ENCODE assay signal across 30 cellular contexts in genomic region chr6:90644492-90644891, GRCh38.
"Had no signal": no experiment of that assay in that cellular context is flagged by ENCODE, and none has a peak within 500 bp of the region (broad histone marks: within the 10 kb centered on the region; RNA-seq: fewer than 3 reads in every experiment).

No MANE protein-coding gene starts in this region.

- H3K9me3 ChIP-seq: esophagus squamous epithelium, heart left ventricle had no signal

- H3K4me1 ChIP-seq: esophagus squamous epithelium, heart left ventricle had no signal

- H3K27ac Mint-ChIP-seq: activated B cell treated with CpG ODN at 0.5 μM for 24 hours; activated CD8-positive, alpha-beta T cell treated with anti-CD3 and anti-CD28 coated beads for 36 hours; activated naive CD8-positive, alpha-beta T cell; activated T-helper 17 cell treated with anti-CD3 and anti-CD28 coated beads, Interleukin-2, amount 50 U/mL, for 72 hours; T-helper 17 cell; T-helper 2 cell treated with Interferon-gamma antibody and Interleukin-4, amounts not matched to agents 5 μg/mL and 100 μg/mL, for 36 hours had no signal

- ATAC-seq: activated CD4-positive, CD25-positive, alpha-beta regulatory T cell treated with anti-CD3 and anti-CD28 coated beads, Interleukin-2, amount 50 U/mL, for 24 hours; activated CD8-positive, alpha-beta T cell treated with anti-CD3 and anti-CD28 coated beads for 36 hours; activated T-cell treated with anti-CD3 and anti-CD28 coated beads, Interleukin-2, amount 50 U/mL, for 4 hours; activated T-helper 17 cell treated with anti-CD3 and anti-CD28 coated beads, Interleukin-2, amount 50 U/mL, for 72 hours; heart left ventricle; T-helper 17 cell had no signal

- H3K4me3 ChIP-seq: esophagus squamous epithelium, heart left ventricle had no signal

- H3K27me3 ChIP-seq: brain microvascular endothelial cell, esophagus squamous epithelium, heart left ventricle had no signal

- DNase-seq: activated B cell treated with CpG ODN at 0.5 μM for 24 hours; activated CD4-positive, alpha-beta T cell treated with anti-CD3 and anti-CD28 coated beads for 48 hours; activated CD4-positive, alpha-beta T cell treated with anti-CD3 and anti-CD28 coated beads, Interleukin-2, amount 50 U/mL, for 1 hour; activated CD4-positive, alpha-beta T cell treated with anti-CD3 and anti-CD28 coated beads, Interleukin-2, amount 50 U/mL, for 48 hours; activated CD8-positive, alpha-beta memory T cell treated with anti-CD3 and anti-CD28 coated beads for 24 hours; activated CD8-positive, alpha-beta T cell treated with anti-CD3 and anti-CD28 coated beads for 36 hours; activated effector memory CD4-positive, alpha-beta T cell treated with Interleukin-2 at 50 U/mL for 16 hours; activated gamma-delta T cell treated with Interleukin-2 at 50 U/mL for 16 hours; activated naive CD4-positive, alpha-beta T cell treated with anti-CD3 and anti-CD28 coated beads, Interleukin-2, amount 50 U/mL, for 16 hours; activated naive CD4-positive, alpha-beta T cell treated with Interleukin-2 at 50 U/mL for 16 hours; activated T-cell treated with anti-CD3 and anti-CD28 coated beads, Interleukin-2, amount 50 U/mL, for 4 hours; amniotic stem cell; anterior cingulate cortex; brain microvascular endothelial cell; cortex of kidney; dermis blood vessel endothelial cell; effector CD8-positive, alpha-beta T cell; esophagus squamous epithelium; glutamatergic neuron; heart left ventricle; T-helper 1 cell; T-helper 17 cell; T1000; WERI-Rb-1 had no signal

- H3K9me3 Mint-ChIP-seq: activated B cell treated with CpG ODN at 0.5 μM for 24 hours; activated CD8-positive, alpha-beta T cell treated with anti-CD3 and anti-CD28 coated beads for 36 hours; activated T-cell treated with anti-CD3 and anti-CD28 coated beads, Interleukin-2, amount 50 U/mL, for 4 hours; activated T-helper 17 cell treated with anti-CD3 and anti-CD28 coated beads, Interleukin-2, amount 50 U/mL, for 72 hours; central memory CD8-positive, alpha-beta T cell; T-helper 2 cell treated with Interferon-gamma antibody and Interleukin-4, amounts not matched to agents 5 μg/mL and 100 μg/mL, for 36 hours had no signal

- H3K36me3 ChIP-seq: brain microvascular endothelial cell, esophagus squamous epithelium, heart left ventricle, WERI-Rb-1 had no signal

- H3K4me1 Mint-ChIP-seq: activated B cell treated with CpG ODN at 0.5 μM for 24 hours; activated T-helper 17 cell treated with anti-CD3 and anti-CD28 coated beads, Interleukin-2, amount 50 U/mL, for 72 hours; central memory CD8-positive, alpha-beta T cell; T-helper 17 cell had no signal

- H3K4me3 Mint-ChIP-seq: activated B cell treated with CpG ODN at 0.5 μM for 24 hours; activated CD8-positive, alpha-beta T cell treated with anti-CD3 and anti-CD28 coated beads for 36 hours; activated naive CD8-positive, alpha-beta T cell; activated T-cell treated with anti-CD3 and anti-CD28 coated beads, Interleukin-2, amount 50 U/mL, for 4 hours; activated T-helper 17 cell treated with anti-CD3 and anti-CD28 coated beads, Interleukin-2, amount 50 U/mL, for 72 hours; central memory CD8-positive, alpha-beta T cell; T-helper 17 cell; T-helper 2 cell treated with Interferon-gamma antibody and Interleukin-4, amounts not matched to agents 5 μg/mL and 100 μg/mL, for 36 hours had no signal

- H3K27ac ChIP-seq: brain microvascular endothelial cell, epithelial cell of prostate, esophagus squamous epithelium, heart left ventricle, WERI-Rb-1 had no signal

- H3K36me3 Mint-ChIP-seq: activated naive CD8-positive, alpha-beta T cell had no signal
